Comparison of ENCODE assay signal across 10 cellular contexts in the genomic region with DNA sequence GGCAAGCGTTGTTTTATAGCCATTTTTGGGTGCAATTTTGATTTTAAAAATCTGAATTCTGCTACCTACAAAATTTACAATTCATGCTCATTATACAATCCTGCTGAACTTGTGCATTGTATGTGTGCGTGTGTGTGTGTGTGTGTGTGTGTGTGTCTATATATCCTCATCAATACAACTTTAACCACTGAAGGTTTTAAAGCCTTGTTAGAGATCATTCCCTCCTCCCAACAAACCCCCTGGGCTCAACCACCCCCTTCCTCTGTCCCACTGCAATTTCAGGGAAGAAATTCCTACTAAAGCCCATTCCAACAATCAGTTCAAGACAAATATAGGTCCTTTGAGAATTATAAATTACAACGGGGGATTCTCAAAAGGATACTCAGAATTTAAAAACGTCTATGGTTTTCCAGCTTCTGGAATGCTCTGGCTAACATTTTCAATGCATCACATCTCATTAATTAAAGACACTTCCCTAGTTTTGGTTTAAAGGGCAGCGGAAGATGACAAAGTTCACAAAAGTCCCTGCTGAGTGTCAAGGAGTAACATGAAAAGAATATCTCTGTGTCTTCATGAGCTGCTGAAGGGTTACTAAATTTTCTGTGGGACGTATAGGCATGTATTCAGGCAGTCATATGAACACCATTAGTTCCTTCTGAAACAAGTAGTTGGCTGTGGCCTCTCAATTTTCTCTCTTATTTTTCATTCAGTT. TPM values are rescaled to one million over a fixed set of nuclear protein-coding genes. Genes with fewer than 3 reads are reported as not detected.
A peak's percentile ranks its signal among the peaks of the same experiment; 100 is the strongest.
DNase-seq lines count a peak whose midpoint lies in the region; ATAC-seq, FAIRE-seq and TF ChIP-seq lines count a peak whose summit lies in the region.
"Had no signal": no experiment of that assay in that cellular context is flagged by ENCODE, and none has a peak within 500 bp of the region (broad histone marks: within the 10 kb centered on the region; RNA-seq: fewer than 3 reads in every experiment).

No MANE protein-coding gene starts in this region.

- H3K27ac Mint-ChIP-seq in activated naive CD4-positive, alpha-beta T cell treated with anti-CD3 and anti-CD28 coated beads, Interleukin-2, amount 10 ng/mL, durations not matched to agents 7 days and 5 days, result no peak overlapping the region

- TF ChIP-seq POLR2A in GM12878 (IDR thresholded peaks at IDR 0.05; ENCODE audit: low read depth, low read length) (no peak), HepG2 (IDR thresholded peaks at IDR 0.05; ENCODE audit: insufficient read depth in 1 of 2, low read depth in 2 of 2, low read length in 2 of 2) (no peak)

- H3K4me1 ChIP-seq in GM12878 (ENCODE audit: control insufficient read depth, insufficient read depth, low read length) (no peaks in the 10 kb centered on the region), HepG2 (ENCODE audit: insufficient read depth, low read length) (peaks cover 15% of the 10 kb centered on the region; the same call in 1 of the 2 replicates), upper lobe of right lung (no peaks in the 10 kb centered on the region)

- SMC1A ChIA-PET in GM12878 (lab: Charles Lee; ENCODE audit: uncharacterized antibody, unreplicated experiment), result interaction anchor here (0.5 to 1.7 kb wide), 15 partner anchors 7 to 295 kb away, joined by 3 to 6 read pairs (median 3); no protein-coding TSS in a partner anchor

- ATAC-seq in GM12878 (peak; percentile 30), HepG2 (peak; percentile 46), upper lobe of right lung (no peak)

- FAIRE-seq in GM12878 (lab: Jason Lieb, UNC), result no peak
- no peak for FAIRE-seq in HepG2 (lab: Jason Lieb, UNC)

- intact Hi-C loops in GM12878 (cut with micrococcal nuclease; ENCODE audit: unreplicated experiment), result no loop called here
- intact Hi-C loops in HepG2 (cut with micrococcal nuclease; ENCODE audit: unreplicated experiment), result no loop called here
- intact Hi-C loops in upper lobe of right lung (cut with DNase I), result no loop called here

- TF ChIP-seq CTCF in GM12878 (IDR thresholded peaks at IDR 0.05 in 2 of 3, conservative IDR thresholded peaks at IDR 0.05 in 1 of 3; ENCODE audit: control insufficient read depth in 2 of 3, extremely low read depth in 1 of 3, insufficient read depth in 1 of 3, low read depth in 3 of 3, low read length in 3 of 3), result no peak
- no peak for TF ChIP-seq CTCF in HepG2 (CRISPR knock-in tag; IDR thresholded peaks at IDR 0.05)
- no peak for TF ChIP-seq CTCF in upper lobe of right lung (IDR thresholded peaks at IDR 0.05)

- H3K9me3 Mint-ChIP-seq in activated naive CD4-positive, alpha-beta T cell treated with anti-CD3 and anti-CD28 coated beads, Interleukin-2, amount 10 ng/mL, durations not matched to agents 7 days and 5 days, result no peaks in the 10 kb centered on the region

- H3K4me1 Mint-ChIP-seq in activated naive CD4-positive, alpha-beta T cell treated with anti-CD3 and anti-CD28 coated beads, Interleukin-2, amount 10 ng/mL, durations not matched to agents 7 days and 5 days, result peaks cover 33% of the 10 kb centered on the region

- peaks cover 13% of the 10 kb centered on the region for H3K27me3 Mint-ChIP-seq in activated naive CD4-positive, alpha-beta T cell treated with anti-CD3 and anti-CD28 coated beads, Interleukin-2, amount 10 ng/mL, durations not matched to agents 7 days and 5 days

- H2AFZ ChIP-seq in GM12878 (ENCODE audit: control insufficient read depth, low read depth, low read length), result no peak overlapping the region
- H2AFZ ChIP-seq in HepG2 (ENCODE audit: low read length), result no peak overlapping the region

- in situ Hi-C loops in GM12878 (cut with MboI), result no loop called here
- in situ Hi-C loops in HepG2 (cut with HindIII; ENCODE audit: extremely low pct_ligation_motif_present, low pct_unique_long_range_greater_than_20kb), result no loop called here

- POLR2A ChIA-PET in GM12878 (lab: Charles Lee) (interaction anchor here (0.7 kb wide), 2 partner anchors 47 to 84 kb away, joined by 3 to 8 read pairs; no protein-coding TSS in a partner anchor), HepG2 (lab: Yijun Ruan, JAX) (no interaction called here)

- RAD21 ChIA-PET in GM12878 (lab: Charles Lee; ENCODE audit: unreplicated experiment), result interaction anchor here (0.6 to 1.0 kb wide), 3 partner anchors 11 to 65 kb away, joined by 3 read pairs; no protein-coding TSS in a partner anchor

- no peaks in the 10 kb centered on the region for H3K36me3 ChIP-seq in GM12878 (ENCODE audit: control insufficient read depth in 2 of 2, insufficient read depth in 2 of 2, low read length in 1 of 2)
- no peaks in the 10 kb centered on the region for H3K36me3 ChIP-seq in HepG2 (replicated peaks in 1 of 2; ENCODE audit: control insufficient read depth in 1 of 2, insufficient read depth in 2 of 2, low read length in 2 of 2)
- H3K36me3 ChIP-seq in upper lobe of right lung, result no peaks in the 10 kb centered on the region

- CTCF ChIA-PET in activated naive CD4-positive, alpha-beta T cell treated with anti-CD3 and anti-CD28 coated beads, Interleukin-2, amount 10 ng/mL, durations not matched to agents 7 days and 5 days (lab: Charles Lee), result interaction anchor here (1.0 to 1.2 kb wide), 2 partner anchors 15 to 260 kb away, joined by 3 read pairs; no protein-coding TSS in a partner anchor
- CTCF ChIA-PET in GM12878 (lab: Yijun Ruan, JAX), result interaction anchor here (0.6 to 1.4 kb wide), 8 partner anchors 17 to 614 kb away, joined by 3 to 5 read pairs (median 3); no protein-coding TSS in a partner anchor
- CTCF ChIA-PET in HepG2 (lab: Yijun Ruan, JAX; ENCODE audit: low intra/inter-chr PET ratio, low total read pairs), result no interaction called here

- BruUV-seq in GM12878 (replicated peaks; lab: Mats Ljungman, UMichigan) (no TSS peak), HepG2 (replicated peaks; lab: Mats Ljungman, UMichigan) (no TSS peak)

- H4K20me1 ChIP-seq in GM12878 (ENCODE audit: control insufficient read depth, insufficient read depth) (no peaks in the 10 kb centered on the region), HepG2 (ENCODE audit: insufficient read depth, low read length) (no peaks in the 10 kb centered on the region)

- no peak for DNase-seq in activated naive CD4-positive, alpha-beta T cell treated with anti-CD3 and anti-CD28 coated beads, Interleukin-2, amount 10 ng/mL, durations not matched to agents 7 days and 5 days
- no peak for DNase-seq in activated naive CD4-positive, alpha-beta T cell treated with Interleukin-2 at 50 U/mL for 16 hours
- DNase-seq in GM12878 (ENCODE audit: low read depth, low spot score) (no peak), HepG2 (ENCODE audit: low spot score) (no peak), upper lobe of right lung (no peak), AG08395 (ENCODE audit: low spot score) (no peak), H4 (ENCODE audit: low spot score) (no peak), HPDE6-E6E7 (ENCODE audit: extremely low spot score) (no peak)
- DNase-seq: DMS153 had no signal

- H3K9ac ChIP-seq in GM12878 (ENCODE audit: control insufficient read depth, insufficient read depth, low read length), result no peak overlapping the region
- H3K9ac ChIP-seq in HepG2 (ENCODE audit: insufficient read depth, low read depth, low read length), result no peak overlapping the region

- 29% methylated on average over 6 of the region's 6 CpGs for WGBS in GM12878 (ENCODE audit: insufficient coverage, insufficient replicate concordance, low lambda C conversion rate, missing lambda C conversion rate)
- WGBS in HepG2 (ENCODE audit: low lambda C conversion rate), result 9% methylated on average over 6 of the region's 6 CpGs

- H3K27me3 ChIP-seq in GM12878 (replicated peaks in 1 of 2; ENCODE audit: control insufficient read depth in 2 of 2, insufficient read depth in 2 of 2, low read length in 1 of 2) (no peaks in the 10 kb centered on the region), HepG2 (ENCODE audit: control insufficient read depth in 1 of 2, insufficient read depth in 2 of 2, low read length in 2 of 2) (peaks cover 0 to 3% of the 10 kb centered on the region in 2 experiments; a peak in 2 of 5 replicates), upper lobe of right lung (no peaks in the 10 kb centered on the region)

- TF ChIP-seq EP300 in GM12878 (IDR thresholded peaks at IDR 0.05; ENCODE audit: borderline replicate concordance in 1 of 2, control insufficient read depth in 1 of 2, low read depth in 2 of 2, low read length in 2 of 2) (no peak), HepG2 (IDR thresholded peaks at IDR 0.05; ENCODE audit: low read depth in 2 of 2, low read length in 2 of 2) (no peak), HepG2 (CRISPR knock-in tag; IDR thresholded peaks at IDR 0.05; ENCODE audit: borderline replicate concordance) (no peak)

- H3K27ac ChIP-seq in GM12878 (ENCODE audit: control insufficient read depth, insufficient read depth) (no peak overlapping the region), HepG2 (ENCODE audit: extremely low read length, insufficient read depth, low read length) (no peak overlapping the region), upper lobe of right lung (peak overlapping the region; percentile 4)
- H3K27ac ChIP-seq: body of pancreas had no signal

- H3K36me3 Mint-ChIP-seq in activated naive CD4-positive, alpha-beta T cell treated with anti-CD3 and anti-CD28 coated beads, Interleukin-2, amount 10 ng/mL, durations not matched to agents 7 days and 5 days, result no peaks in the 10 kb centered on the region

- H3K9me3 ChIP-seq in GM12878 (replicated peaks; ENCODE audit: control insufficient read depth, insufficient read depth, low read length) (no peaks in the 10 kb centered on the region), HepG2 (ENCODE audit: low read length) (no peaks in the 10 kb centered on the region), upper lobe of right lung (no peaks in the 10 kb centered on the region)
- H3K9me3 ChIP-seq: body of pancreas had no signal

- H3K4me3 Mint-ChIP-seq in activated naive CD4-positive, alpha-beta T cell treated with anti-CD3 and anti-CD28 coated beads, Interleukin-2, amount 10 ng/mL, durations not matched to agents 7 days and 5 days, result peak overlapping the region; percentile 91

- no peak overlapping the region for H3K4me2 ChIP-seq in GM12878 (ENCODE audit: control insufficient read depth, insufficient read depth)
- peak overlapping the region; percentile 70 for H3K4me2 ChIP-seq in HepG2 (ENCODE audit: low read depth, low read length)

- no peak for TF ChIP-seq RAD21 in GM12878 (IDR thresholded peaks at IDR 0.05; ENCODE audit: insufficient read depth, low read depth, low read length)
- TF ChIP-seq RAD21 in HepG2 (CRISPR knock-in tag; IDR thresholded peaks at IDR 0.05), result no peak

- H3K4me3 ChIP-seq in GM12878 (no peak overlapping the region), HepG2 (replicated peaks in 1 of 3; ENCODE audit: insufficient read depth in 1 of 3, low read depth in 2 of 3, low read length in 3 of 3) (peak overlapping the region in 1 of 3 experiments; percentile 41; a peak in 3 of 6 replicates), upper lobe of right lung (peak overlapping the region; percentile 46)
- H3K4me3 ChIP-seq: body of pancreas had no signal

- H3K79me2 ChIP-seq in GM12878 (ENCODE audit: control insufficient read depth, insufficient read depth, low read length) (no peaks in the 10 kb centered on the region), HepG2 (ENCODE audit: insufficient read depth, low read length) (no peaks in the 10 kb centered on the region)

RNA-seq across cellular contexts. Expression of gene SEMA3A, which starts 0.9 kb away (rescaled TPM):
- 3.9 and 4.4 TPM in 2 replicates for total RNA-seq in GM12878 (2013; cell fraction: nucleolus; rRNA removed)
- total RNA-seq in GM12878 (2014; rRNA removed), result 0.27 and 0.45 TPM in 2 replicates
- total RNA-seq in GM12878 (2014; rRNA removed; fragmentation: Illumina TruSeq; extraction: Trizol), result 0.36 and 0.64 TPM in 2 replicates
- 0.08 and 0.32 TPM in 2 replicates for total RNA-seq in GM12878 (2021)
- polyA plus RNA-seq in GM12878 (2011; ENCODE audit: low read depth), result not detected
- polyA plus RNA-seq in GM12878 (2011; rRNA removed), result 3.3 TPM in 2 replicates
- polyA plus RNA-seq in GM12878 (2011; cell fraction: cytosol; rRNA removed), result 1.4 and 1.8 TPM in 2 replicates
- polyA plus RNA-seq in GM12878 (2011; cell fraction: nucleus; rRNA removed), result 2.0 and 3.2 TPM in 2 replicates
- polyA plus RNA-seq in GM12878 (2012), result not detected in 2 replicates
- 0.31 and 1.2 TPM in 2 replicates for polyA plus RNA-seq in GM12878 (2014; fragmentation: Illumina TruSeq; extraction: Trizol)
- polyA plus RNA-seq in GM12878 (2014; fragmentation: Nextera tagmentation; extraction: Ambion mirVana), result under 1 TPM; 0.04 to 0.45 TPM
- polyA plus RNA-seq in GM12878 (2014; rRNA removed), result 0.16 and 0.17 TPM in 2 replicates
- polyA plus RNA-seq in GM12878 (2016; fragmentation: Nextera tagmentation; extraction: Ambion mirVana), result under 1 TPM; 0.01 to 0.13 TPM
- polyA minus RNA-seq in GM12878 (2011; rRNA and poly(A)+ RNA removed), result 9.5 and 13.5 TPM in 2 replicates
- polyA minus RNA-seq in GM12878 (2011; cell fraction: cytosol; rRNA and poly(A)+ RNA removed), result 1.5 and 1.6 TPM in 2 replicates
- 2.2 and 6.5 TPM in 2 replicates for polyA minus RNA-seq in GM12878 (2011; cell fraction: nucleus; rRNA and poly(A)+ RNA removed)
- 0.56 and 1.2 TPM in 2 replicates for total RNA-seq in HepG2 (2016; rRNA removed; fragmentation: Illumina TruSeq; extraction: Trizol)
- total RNA-seq in HepG2 (2016; cell fraction: cytosol; rRNA removed; fragmentation: Illumina TruSeq; extraction: Trizol; ENCODE audit: low read depth), result 0.18 TPM in 1 of 2 replicates, not detected in the other
- 1.3 and 1.4 TPM in 2 replicates for total RNA-seq in HepG2 (2016; cell fraction: insoluble cytoplasmic fraction; rRNA removed; fragmentation: Illumina TruSeq; extraction: Trizol)
- total RNA-seq in HepG2 (2016; cell fraction: membrane; rRNA removed; fragmentation: Illumina TruSeq; extraction: Trizol), result 0.48 and 0.68 TPM in 2 replicates
- 1.2 and 3.6 TPM in 2 replicates for total RNA-seq in HepG2 (2016; cell fraction: nucleus; rRNA removed; fragmentation: Illumina TruSeq; extraction: Trizol)
- 0.29 and 0.37 TPM in 2 replicates for polyA plus RNA-seq in HepG2 (2011; rRNA removed)
- 0.13 and 0.35 TPM in 2 replicates for polyA plus RNA-seq in HepG2 (2011; cell fraction: cytosol; rRNA removed)
- 0.09 and 0.43 TPM in 2 replicates for polyA plus RNA-seq in HepG2 (2011; cell fraction: nucleus; rRNA removed)
- 0.09 and 0.65 TPM in 2 replicates for polyA plus RNA-seq in HepG2 (2012)
- 0.01 and 0.02 TPM in 2 replicates for polyA plus RNA-seq in HepG2 (2016; cell fraction: cytosol; fragmentation: Illumina TruSeq; extraction: Trizol; ENCODE audit: low read depth)
- 0.39 and 0.48 TPM in 2 replicates for polyA plus RNA-seq in HepG2 (2016; cell fraction: insoluble cytoplasmic fraction; fragmentation: Illumina TruSeq; extraction: Trizol; ENCODE audit: low read depth)
- polyA plus RNA-seq in HepG2 (2016; cell fraction: membrane; fragmentation: Illumina TruSeq; extraction: Trizol; ENCODE audit: low read depth), result 0.06 and 0.07 TPM in 2 replicates
- polyA plus RNA-seq in HepG2 (2016; cell fraction: nucleus; fragmentation: Illumina TruSeq; extraction: Trizol; ENCODE audit: insufficient read depth, low read depth), result 0.49 and 0.51 TPM in 2 replicates
- 0.28 and 1.1 TPM in 2 replicates for polyA minus RNA-seq in HepG2 (2011; rRNA and poly(A)+ RNA removed; ENCODE audit: low replicate concordance)
- 0.62 and 0.69 TPM in 2 replicates for polyA minus RNA-seq in HepG2 (2011; cell fraction: cytosol; rRNA and poly(A)+ RNA removed)
- 0.25 and 0.52 TPM in 2 replicates for polyA minus RNA-seq in HepG2 (2011; cell fraction: nucleus; rRNA and poly(A)+ RNA removed)
- total RNA-seq in upper lobe of right lung, result 12.0 TPM
- 45.0 and 54.7 TPM in 2 replicates for total RNA-seq in H4 (2014; rRNA removed; shearing (Covaris generic))
